8 cellular contexts compared by ENCODE assay signal in genomic region chr1:66931548-66932124, GRCh38. TPM values are rescaled to one million over a fixed set of nuclear protein-coding genes. Genes with fewer than 3 reads are reported as not detected.
DNase-seq lines count a peak whose midpoint lies in the region; FAIRE-seq and TF ChIP-seq lines count a peak whose summit lies in the region.

No MANE protein-coding gene starts in this region.

- WGBS in esophagus muscularis mucosa = 45% methylated on average over 6 of the region's 6 CpGs
- WGBS in sigmoid colon, 2 donors = 10 to 28% methylated on average over 6 of the region's 6 CpGs
- WGBS in neuronal stem cell (ENCODE audit: extremely low coverage in 2 of 2, insufficient read length in 2 of 2, insufficient replicate concordance in 1 of 2), 2 donors = no CpG with 5 or more reads among the region's 6 CpGs

- no peak overlapping the region for H4K8ac ChIP-seq in neuronal stem cell (ENCODE audit: low read depth, low read length)

- FAIRE-seq in RCC 7860 (lab: Jason Lieb, UNC) = peak; percentile 65

- no peak overlapping the region for H2BK5ac ChIP-seq in neuronal stem cell (ENCODE audit: low read length)

- no peak overlapping the region for H2BK12ac ChIP-seq in neuronal stem cell (ENCODE audit: low read length)

- H3K4me1 ChIP-seq in esophagus muscularis mucosa = peaks cover 33 to 73% (median 64%) of the 10 kb centered on the region in 4 donors
- H3K4me1 ChIP-seq in sigmoid colon = peaks cover 0 to 56% (median 43%) of the 10 kb centered on the region in 4 donors
- peaks cover 0 to 23% of the 10 kb centered on the region in 2 donors for H3K4me1 ChIP-seq in neuronal stem cell (ENCODE audit: control insufficient read depth in 2 of 2, insufficient read depth in 1 of 2, low read depth in 1 of 2, low read length in 2 of 2)

- TF ChIP-seq POLR2A in esophagus muscularis mucosa (IDR thresholded peaks at IDR 0.05; ENCODE audit: low read depth) (no peak), sigmoid colon (IDR thresholded peaks at IDR 0.05) (no peak)

- H3K9me3 ChIP-seq in esophagus muscularis mucosa = no peaks in the 10 kb centered on the region
- no peaks in the 10 kb centered on the region for H3K9me3 ChIP-seq in sigmoid colon
- no peaks in the 10 kb centered on the region for H3K9me3 ChIP-seq in neuronal stem cell (replicated peaks in 1 of 2; ENCODE audit: control insufficient read depth in 2 of 2, insufficient read depth in 1 of 2, low read depth in 1 of 2, low read length in 2 of 2)

- H3K9ac ChIP-seq in neuronal stem cell (ENCODE audit: low read depth, low read length, poor library complexity) = no peak overlapping the region

- H3K23ac ChIP-seq in neuronal stem cell (ENCODE audit: low read depth, low read length, poor library complexity) = no peak overlapping the region

- peak overlapping the region; percentile 87 to 91 (median 88) for H3K4me3 ChIP-seq in esophagus muscularis mucosa
- peak overlapping the region; percentile 79 to 91 (median 87) for H3K4me3 ChIP-seq in sigmoid colon
- H3K4me3 ChIP-seq in neuronal stem cell (ENCODE audit: low read length in 2 of 2) = peak overlapping the region in 1 of 2 donors; percentile 83

- H3K4me2 ChIP-seq in neuronal stem cell (ENCODE audit: insufficient read depth, low read length, poor library complexity, severe bottlenecking) = no peak overlapping the region

- DNase-seq in H4 (ENCODE audit: low spot score) = peak; percentile 19
- peak; percentile 33 for DNase-seq in RCC 7860 (ENCODE audit: low spot score)
- DNase-seq in esophagus muscularis mucosa (ENCODE audit: extremely low spot score) = no peak
- DNase-seq in sigmoid colon = no peak
- no peak for DNase-seq in NCI-H2227 treated with DMSO at 0.1 percent for 48 hours (lab: John Stamatoyannopoulos, UW)
- no peak for DNase-seq in neuronal stem cell (ENCODE audit: low spot score)
- DNase-seq in stimulated activated CD4-positive, alpha-beta T cell treated with anti-CD3 and anti-CD28 coated beads, Interleukin-2, amount 100 ng/mL, for 24 hours = no peak
- no peak for DNase-seq in Ammon's horn (ENCODE audit: low spot score)

- no peak for TF ChIP-seq EP300 in esophagus muscularis mucosa (IDR thresholded peaks at IDR 0.05)
- no peak for TF ChIP-seq EP300 in sigmoid colon (IDR thresholded peaks at IDR 0.05)

- no peak overlapping the region for H2BK120ac ChIP-seq in neuronal stem cell (ENCODE audit: low read depth, low read length)

- H3K36me3 ChIP-seq in esophagus muscularis mucosa (no peaks in the 10 kb centered on the region), sigmoid colon (peaks cover 0 to 3% (median 0%) of the 10 kb centered on the region in 4 donors), neuronal stem cell (replicated peaks in 1 of 2; ENCODE audit: control insufficient read depth in 2 of 2, insufficient read depth in 2 of 2, low read length in 2 of 2) (peaks cover 0 to 5% of the 10 kb centered on the region in 2 donors)

- no peak overlapping the region for H3K4ac ChIP-seq in neuronal stem cell (ENCODE audit: low read length)

- peak overlapping the region; percentile 98 to 99 (median 98) for H3K27ac ChIP-seq in esophagus muscularis mucosa (replicated peaks in 1 of 4)
- peak overlapping the region; percentile 96 to 98 (median 98) for H3K27ac ChIP-seq in sigmoid colon
- H3K27ac ChIP-seq in neuronal stem cell (replicated peaks; ENCODE audit: low read length) = no peak overlapping the region

- H4K91ac ChIP-seq in neuronal stem cell (ENCODE audit: low read depth, low read length, poor library complexity) = no peak overlapping the region

- H3K27me3 ChIP-seq in esophagus muscularis mucosa (no peaks in the 10 kb centered on the region), sigmoid colon (no peaks in the 10 kb centered on the region), neuronal stem cell (ENCODE audit: control insufficient read depth in 3 of 3, insufficient read depth in 3 of 3, low read depth in 1 of 3, low read length in 3 of 3) (no peaks in the 10 kb centered on the region)

- no peak overlapping the region for H2AFZ ChIP-seq in neuronal stem cell (ENCODE audit: low read length)

- intact Hi-C loops in esophagus muscularis mucosa (cut with DNase I) (loop anchor here (5.0 to 10.0 kb wide), 2 partner anchors 53 to 121 kb away; partner anchors contain the start of gene SLC35D1), sigmoid colon (cut with DNase I) (loop anchor here (2.0 to 5.0 kb wide), 2 partner anchors 51 to 499 kb away; partner anchors contain the start of gene SERBP1)

- no peak for TF ChIP-seq CTCF in esophagus muscularis mucosa (IDR thresholded peaks at IDR 0.05)
- no peak for TF ChIP-seq CTCF in sigmoid colon (IDR thresholded peaks at IDR 0.05)

- H3K79me1 ChIP-seq in neuronal stem cell (ENCODE audit: low read depth, low read length) = peaks cover 1% of the 10 kb centered on the region

- no peak overlapping the region for H3K18ac ChIP-seq in neuronal stem cell (ENCODE audit: low read length)

- no peak overlapping the region for H2BK15ac ChIP-seq in neuronal stem cell (ENCODE audit: low read length)

- H3K14ac ChIP-seq in neuronal stem cell (ENCODE audit: low read length) = no peak overlapping the region

- H2AK5ac ChIP-seq in neuronal stem cell (ENCODE audit: low read depth, low read length) = no peak overlapping the region

RNA-seq across cellular contexts. Expression of gene MIER1, which starts 6.8 kb away (rescaled TPM):
- 17.6 and 25.4 TPM in 2 replicates for total RNA-seq in H4 (2014; rRNA removed; shearing (Covaris generic))
- total RNA-seq in esophagus muscularis mucosa (10 to 100 TPM; 39.4 to 56.5 (median 49.2) TPM), sigmoid colon (10 to 100 TPM; 49.0 to 65.6 (median 58.4) TPM)
- 10 to 100 TPM; 21.1 to 53.2 (median 30.0) TPM for polyA plus RNA-seq in sigmoid colon
- 18.3 TPM for polyA plus RNA-seq in neuronal stem cell (2013, experiment 1 of 2)
- polyA plus RNA-seq in neuronal stem cell (2013, experiment 2 of 2) = 19.2 TPM

RNA-seq across cellular contexts. Expression of gene DNAI4, which starts 7.0 kb away (rescaled TPM):
- total RNA-seq in H4 (2014; rRNA removed; shearing (Covaris generic)) = 0.31 and 0.89 TPM in 2 replicates
- total RNA-seq in esophagus muscularis mucosa (1 to 10 TPM; 4.9 to 6.2 (median 5.5) TPM), sigmoid colon (10 to 100 TPM in 2 of 4 donors, 1 to 10 TPM in 2; 5.6 to 16.1 (median 9.5) TPM)
- 10 to 100 TPM in 1 of 3 donors, 1 to 10 TPM in 2; 3.0 to 16.0 (median 8.4) TPM for polyA plus RNA-seq in sigmoid colon
- polyA plus RNA-seq in neuronal stem cell (2013, experiment 1 of 2) = 6.9 TPM
- 9.4 TPM for polyA plus RNA-seq in neuronal stem cell (2013, experiment 2 of 2)

Comparison
In these comparisons a context has a peak if more than half of its experiments do, and no peak if none do; other contexts are left out.
1. DNase-seq: peak in H4 (single experiment) and RCC 7860 (single experiment); none in esophagus muscularis mucosa (single experiment), sigmoid colon (single experiment), NCI-H2227 treated with DMSO at 0.1 percent for 48 hours (single experiment), neuronal stem cell (single experiment), stimulated activated CD4-positive, alpha-beta T cell treated with anti-CD3 and anti-CD28 coated beads, Interleukin-2, amount 100 ng/mL, for 24 hours (0 of 2) and Ammon's horn (single experiment).